Comparison of ENCODE assay signal across 8 cellular contexts in genomic region chr3:48655586-48655985, GRCh38. TPM values are rescaled to one million over a fixed set of nuclear protein-coding genes. Genes with fewer than 3 reads are reported as not detected.
DNase-seq lines count a peak whose midpoint lies in the region; ATAC-seq and TF ChIP-seq lines count a peak whose summit lies in the region.

No MANE protein-coding gene starts in this region.

- no peaks in the 10 kb centered on the region for H3K36me3 ChIP-seq in rectal smooth muscle tissue (ENCODE audit: control insufficient read depth, insufficient read depth, low read length)

- H3K27ac Mint-ChIP-seq in Calu3 (ENCODE audit: unreplicated experiment): no peak overlapping the region

- no peaks in the 10 kb centered on the region for H3K4me1 ChIP-seq in rectal smooth muscle tissue (ENCODE audit: control insufficient read depth, insufficient read depth, low read length)

- H3K4me3 Mint-ChIP-seq in Calu3 (ENCODE audit: low read depth, unreplicated experiment): no peak overlapping the region

- TF ChIP-seq CTCF in AG10803 (conservative IDR thresholded peaks at IDR 0.05; ENCODE audit: low read length) (no peak), Calu3 (IDR thresholded peaks at IDR 0.05; ENCODE audit: unreplicated experiment) (no peak)

- H3K4me3 ChIP-seq in AG10803 (ENCODE audit: low read length): peak overlapping the region; percentile 46; the same call in 1 of the 2 replicates
- peak overlapping the region; percentile 35 for H3K4me3 ChIP-seq in rectal smooth muscle tissue (ENCODE audit: low read length)

- H3K4me1 Mint-ChIP-seq in Calu3 (ENCODE audit: low read depth, unreplicated experiment): peaks cover 12% of the 10 kb centered on the region

- DNase-seq in AG10803 (ENCODE audit: low read depth) (no peak), NCI-H2171 treated with DMSO at 0.1 percent for 48 hours (lab: John Stamatoyannopoulos, UW) (no peak), Calu3 (no peak), GF-D8 (lab: John Stamatoyannopoulos, UW) (no peak)
- peak in 3 of 4 experiments; percentile 27 to 44 (median 40) for DNase-seq in activated CD4-positive, CD25-positive, alpha-beta regulatory T cell (lab: John Stamatoyannopoulos, UW)
- peak; percentile 45 for DNase-seq in effector CD8-positive, alpha-beta T cell (lab: John Stamatoyannopoulos, UW)

- no TSS peak for BruUV-seq in Calu3 (replicated peaks; lab: Mats Ljungman, UMichigan)

- no peaks in the 10 kb centered on the region for H3K9me3 Mint-ChIP-seq in Calu3 (ENCODE audit: low read depth, unreplicated experiment)

- intact Hi-C loops in Calu3 (cut with micrococcal nuclease; ENCODE audit: unreplicated experiment): no loop called here

- H3K27me3 Mint-ChIP-seq in Calu3 (ENCODE audit: unreplicated experiment): no peaks in the 10 kb centered on the region

- H3K36me3 Mint-ChIP-seq in Calu3 (ENCODE audit: insufficient read depth, unreplicated experiment): peaks cover 54% of the 10 kb centered on the region

- ATAC-seq in esophagus mucosa: no peak

- no peak overlapping the region for H3K9ac ChIP-seq in rectal smooth muscle tissue (ENCODE audit: low read length)

- H3K27me3 ChIP-seq in rectal smooth muscle tissue (ENCODE audit: control insufficient read depth, insufficient read depth, low read length): peaks cover 3% of the 10 kb centered on the region

- H3K27ac ChIP-seq in rectal smooth muscle tissue (ENCODE audit: low read depth, low read length): no peak overlapping the region

- CTCF ChIA-PET in Calu3 (lab: Charles Lee): no interaction called here

RNA-seq across cellular contexts. Expression of gene CELSR3, which starts 7.1 kb away (rescaled TPM):
- total RNA-seq in Calu3 (2022): 24.9 and 28.5 TPM in 2 replicates
- 0.88 TPM for total RNA-seq in esophagus mucosa

RNA-seq across cellular contexts. Expression of gene SLC26A6, which starts 20.3 kb away (rescaled TPM):
- total RNA-seq in Calu3 (2022) (21.6 and 27.0 TPM in 2 replicates), esophagus mucosa (7.9 TPM)

RNA-seq across cellular contexts. Expression of gene NCKIPSD, which starts 30.1 kb away (rescaled TPM):
- total RNA-seq in Calu3 (2022) (23.1 and 26.9 TPM in 2 replicates), esophagus mucosa (12.6 TPM)

RNA-seq across cellular contexts. Expression of gene TMEM89, which starts 34.0 kb away (rescaled TPM):
- not detected in 2 replicates for total RNA-seq in Calu3 (2022)
- total RNA-seq in esophagus mucosa: not detected

RNA-seq across cellular contexts. Expression of gene UQCRC1, which starts 46.1 kb away (rescaled TPM):
- total RNA-seq in Calu3 (2022): 196 and 207 TPM in 2 replicates
- total RNA-seq in esophagus mucosa: 258 TPM

Comparison
In these comparisons a context has a peak if more than half of its experiments do, and no peak if none do; other contexts are left out.
1. DNase-seq: peak in activated CD4-positive, CD25-positive, alpha-beta regulatory T cell (3 of 4) and effector CD8-positive, alpha-beta T cell (single experiment); none in AG10803 (single experiment), NCI-H2171 treated with DMSO at 0.1 percent for 48 hours (single experiment), Calu3 (single experiment) and GF-D8 (single experiment).
2. RNA of gene CELSR3, which starts 7.1 kb away (total RNA-seq): 24.9 to 28.5 TPM in Calu3; 0.88 TPM in esophagus mucosa (single experiment); every median in the first group is over 10 times any median in the second.